9 cellular contexts compared by ENCODE assay signal in the genomic region with DNA sequence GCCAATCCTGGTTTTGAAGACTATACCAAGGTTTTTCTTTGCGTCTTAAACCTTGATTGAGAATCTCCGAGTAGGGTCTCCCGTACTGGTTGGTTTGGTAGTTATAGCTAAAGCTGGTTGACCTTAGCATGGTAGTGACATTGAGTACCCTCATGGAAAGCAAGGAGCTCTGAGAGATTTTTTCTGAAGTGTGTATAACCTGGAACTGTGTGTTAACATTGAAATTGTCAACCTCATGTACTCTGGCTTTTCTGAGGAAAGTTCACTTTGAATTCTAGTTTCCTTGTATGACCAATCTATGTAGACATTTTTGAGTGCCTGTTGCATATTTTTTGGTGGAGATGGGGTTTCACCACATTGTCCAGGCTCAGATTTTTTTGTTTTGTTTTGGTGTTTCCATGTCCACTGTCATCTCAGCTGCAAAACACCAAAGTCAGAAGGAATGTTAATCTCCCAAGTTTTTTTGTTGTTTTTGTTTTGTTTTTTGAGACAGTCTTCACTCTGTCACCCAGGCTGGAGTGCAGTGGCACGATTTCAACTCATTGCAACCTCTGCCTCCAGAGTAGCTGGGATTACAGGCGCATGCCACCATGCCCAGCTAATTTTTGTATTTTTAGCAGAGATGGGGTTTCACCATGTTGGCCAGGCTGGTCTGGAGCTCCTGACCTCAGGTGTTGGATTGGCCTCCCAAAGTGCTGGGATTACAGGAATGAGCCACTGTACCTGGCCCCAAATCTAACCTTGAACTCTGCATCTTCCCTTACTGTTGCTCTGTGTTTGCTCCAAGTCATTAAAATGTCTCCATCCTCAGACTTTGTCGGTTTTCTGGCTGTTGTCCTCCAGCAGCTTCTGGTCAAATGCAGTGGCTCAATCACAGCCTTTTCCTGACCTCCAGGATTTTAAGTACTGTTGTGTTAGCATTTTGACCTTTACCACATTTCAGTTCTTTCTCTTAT. TPM values are rescaled to one million over a fixed set of nuclear protein-coding genes. Genes with fewer than 3 reads are reported as not detected.
DNase-seq lines count a peak whose midpoint lies in the region; ATAC-seq and TF ChIP-seq lines count a peak whose summit lies in the region.
"Had no signal": no experiment of that assay in that cellular context is flagged by ENCODE, and none has a peak within 500 bp of the region (broad histone marks: within the 10 kb centered on the region; RNA-seq: fewer than 3 reads in every experiment).

No MANE protein-coding gene starts in this region.

- peaks cover 42% of the 10 kb centered on the region for H3K36me3 ChIP-seq in CD4-positive, CD25-positive, alpha-beta regulatory T cell (ENCODE audit: control insufficient read depth, insufficient read depth, low read length)
- peaks cover 0 to 62% (median 46%) of the 10 kb centered on the region in 9 donors for H3K36me3 ChIP-seq in heart left ventricle

- peaks cover 19 to 68% (median 54%) of the 10 kb centered on the region in 4 donors for H3K4me1 Mint-ChIP-seq in CD4-positive, CD25-positive, alpha-beta regulatory T cell
- H3K4me1 Mint-ChIP-seq in activated CD4-positive, alpha-beta memory T cell treated with anti-CD3 and anti-CD28 coated beads for 36 hours (ENCODE audit: low read depth), result peaks cover 51% of the 10 kb centered on the region
- peaks cover 43% of the 10 kb centered on the region for H3K4me1 Mint-ChIP-seq in memory B cell

- 59 to 81% (median 78%) methylated on average over 6 of the region's 6 CpGs for WGBS in heart left ventricle, 4 donors

- in situ Hi-C loops in GM18951 (cut with MboI; ENCODE audit: low sequenced_read_pairs, unreplicated experiment), result no loop called here

- H3K27me3 Mint-ChIP-seq in CD4-positive, CD25-positive, alpha-beta regulatory T cell, result peaks cover 10% of the 10 kb centered on the region
- peaks cover 2% of the 10 kb centered on the region for H3K27me3 Mint-ChIP-seq in activated CD4-positive, alpha-beta memory T cell treated with anti-CD3 and anti-CD28 coated beads for 36 hours
- H3K27me3 Mint-ChIP-seq in memory B cell, result no peaks in the 10 kb centered on the region

- peak; percentile 47 for TF ChIP-seq POLR2A in GM18951 (IDR thresholded peaks at IDR 0.05; ENCODE audit: extremely low read depth, insufficient read depth, insufficient read length)
- TF ChIP-seq POLR2A in heart left ventricle (IDR thresholded peaks at IDR 0.05), result no peak

- H3K27ac ChIP-seq in CD4-positive, CD25-positive, alpha-beta regulatory T cell (ENCODE audit: insufficient read depth, low read length, poor library complexity, severe bottlenecking), result no peak overlapping the region
- no peak overlapping the region for H3K27ac ChIP-seq in heart left ventricle

- intact Hi-C loops in activated CD4-positive, alpha-beta memory T cell treated with anti-CD3 and anti-CD28 coated beads for 36 hours (cut with micrococcal nuclease), result loop anchor here (5.0 to 10.0 kb wide), 2 partner anchors 151 to 1754 kb away; a partner anchor contains a TSS
- intact Hi-C loops in heart left ventricle (cut with DNase I), result loop anchor here in 2 of 10 donors (10.0 kb wide), 2 partner anchors 304 to 1096 kb away; a partner anchor contains a TSS

- CTCF ChIA-PET in activated CD4-positive, alpha-beta memory T cell treated with anti-CD3 and anti-CD28 coated beads for 36 hours (lab: Charles Lee), result interaction anchor here (1.6 to 3.4 kb wide), 2 partner anchors 21 to 149 kb away, joined by 7 to 8 read pairs; a partner anchor contains a TSS

- no peak for DNase-seq in CD4-positive, CD25-positive, alpha-beta regulatory T cell
- no peak for DNase-seq in activated CD4-positive, alpha-beta memory T cell treated with anti-CD3 and anti-CD28 coated beads for 36 hours
- DNase-seq in memory B cell (ENCODE audit: low spot score in 2 of 2), result no peak
- no peak for DNase-seq in left lobe of liver (ENCODE audit: low spot score)
- no peak for DNase-seq in heart left ventricle
- DNase-seq in NK-92 (lab: John Stamatoyannopoulos, UW; ENCODE audit: unreplicated experiment), result no peak
- DNase-seq: H7 had no signal

- H3K27me3 ChIP-seq in CD4-positive, CD25-positive, alpha-beta regulatory T cell (ENCODE audit: control insufficient read depth, insufficient read depth, low read length), result no peaks in the 10 kb centered on the region
- H3K27me3 ChIP-seq in heart left ventricle, result no peaks in the 10 kb centered on the region

- peaks cover 30% of the 10 kb centered on the region for H3K4me1 ChIP-seq in CD4-positive, CD25-positive, alpha-beta regulatory T cell (ENCODE audit: control insufficient read depth, insufficient read depth, low read length, poor library complexity, severe bottlenecking)
- H3K4me1 ChIP-seq in heart left ventricle, result peaks cover 0 to 39% (median 27%) of the 10 kb centered on the region in 12 donors

- H3K4me3 Mint-ChIP-seq in CD4-positive, CD25-positive, alpha-beta regulatory T cell, result peak overlapping the region in 2 of 4 donors; percentile 20 to 58
- peak overlapping the region; percentile 42 for H3K4me3 Mint-ChIP-seq in activated CD4-positive, alpha-beta memory T cell treated with anti-CD3 and anti-CD28 coated beads for 36 hours
- no peak overlapping the region for H3K4me3 Mint-ChIP-seq in memory B cell

- H3K4me3 ChIP-seq in CD4-positive, CD25-positive, alpha-beta regulatory T cell (ENCODE audit: low read depth, low read length), result no peak overlapping the region
- H3K4me3 ChIP-seq in heart left ventricle, result no peak overlapping the region

- H3K27ac Mint-ChIP-seq in CD4-positive, CD25-positive, alpha-beta regulatory T cell, result peak overlapping the region in 2 of 3 donors; percentile 60 to 88
- H3K27ac Mint-ChIP-seq in activated CD4-positive, alpha-beta memory T cell treated with anti-CD3 and anti-CD28 coated beads for 36 hours, result peak overlapping the region; percentile 98
- peak overlapping the region; percentile 87 for H3K27ac Mint-ChIP-seq in memory B cell

- H3K36me3 Mint-ChIP-seq in CD4-positive, CD25-positive, alpha-beta regulatory T cell, result peaks cover 52% of the 10 kb centered on the region
- peaks cover 58% of the 10 kb centered on the region for H3K36me3 Mint-ChIP-seq in activated CD4-positive, alpha-beta memory T cell treated with anti-CD3 and anti-CD28 coated beads for 36 hours
- H3K36me3 Mint-ChIP-seq in memory B cell, result peaks cover 35% of the 10 kb centered on the region

- H3K9me3 ChIP-seq in CD4-positive, CD25-positive, alpha-beta regulatory T cell (ENCODE audit: control insufficient read depth in 2 of 2, low read length in 2 of 2), result no peaks in the 10 kb centered on the region
- H3K9me3 ChIP-seq in heart left ventricle, result no peaks in the 10 kb centered on the region

- TF ChIP-seq CTCF in heart left ventricle (IDR thresholded peaks at IDR 0.05), result no peak

- peaks cover 0 to 2% (median 0%) of the 10 kb centered on the region in 7 donors for H3K9me3 Mint-ChIP-seq in CD4-positive, CD25-positive, alpha-beta regulatory T cell
- H3K9me3 Mint-ChIP-seq in activated CD4-positive, alpha-beta memory T cell treated with anti-CD3 and anti-CD28 coated beads for 36 hours, result no peaks in the 10 kb centered on the region
- no peaks in the 10 kb centered on the region for H3K9me3 Mint-ChIP-seq in memory B cell

- ATAC-seq in CD4-positive, CD25-positive, alpha-beta regulatory T cell (ENCODE audit: low read depth in 2 of 2), result no peak
- ATAC-seq in memory B cell (ENCODE audit: low read depth) (no peak), left lobe of liver (no peak), heart left ventricle (no peak), GM21447 (IDR thresholded peaks at IDR 0.05; ENCODE audit: unreplicated experiment) (no peak)

- POLR2A ChIA-PET in activated CD4-positive, alpha-beta memory T cell treated with anti-CD3 and anti-CD28 coated beads for 36 hours (lab: Charles Lee), result interaction anchor here (0.6 to 2.3 kb wide), 4 partner anchors 11 to 56 kb away, joined by 3 to 11 read pairs (median 4); a partner anchor contains a TSS

RNA-seq across cellular contexts. Expression of a gene that starts 4.3 kb away (rescaled TPM):
- 1,498 TPM for total RNA-seq in CD4-positive, CD25-positive, alpha-beta regulatory T cell
- polyA plus RNA-seq in CD4-positive, CD25-positive, alpha-beta regulatory T cell, result 1,000 to 10,000 TPM; 1,919 to 3,031 (median 2,460) TPM
- total RNA-seq in activated CD4-positive, alpha-beta memory T cell treated with anti-CD3 and anti-CD28 coated beads for 36 hours, result 1,000 to 10,000 TPM; 1,796 to 1,823 TPM
- total RNA-seq in left lobe of liver, result 384 TPM
- 100 to 1,000 TPM; 336 to 694 (median 475) TPM for total RNA-seq in heart left ventricle
- polyA plus RNA-seq in heart left ventricle, result 1,000 to 10,000 TPM in 1 of 2 donors, 100 to 1,000 TPM in 1; 421 to 2,078 TPM

RNA-seq across cellular contexts. Expression of a gene that starts 20.2 kb away (rescaled TPM):
- total RNA-seq in CD4-positive, CD25-positive, alpha-beta regulatory T cell, result 9.8 TPM
- polyA plus RNA-seq in CD4-positive, CD25-positive, alpha-beta regulatory T cell, result 10 to 100 TPM; 22.8 to 28.2 (median 23.5) TPM
- total RNA-seq in activated CD4-positive, alpha-beta memory T cell treated with anti-CD3 and anti-CD28 coated beads for 36 hours, result 1 to 10 TPM; 4.5 to 5.2 TPM
- 4.5 TPM for total RNA-seq in left lobe of liver
- total RNA-seq in heart left ventricle, result 1 to 10 TPM; 1.1 to 7.4 (median 2.8) TPM
- 1 to 10 TPM; 2.5 to 3.1 TPM for polyA plus RNA-seq in heart left ventricle
